In the genomic region with DNA sequence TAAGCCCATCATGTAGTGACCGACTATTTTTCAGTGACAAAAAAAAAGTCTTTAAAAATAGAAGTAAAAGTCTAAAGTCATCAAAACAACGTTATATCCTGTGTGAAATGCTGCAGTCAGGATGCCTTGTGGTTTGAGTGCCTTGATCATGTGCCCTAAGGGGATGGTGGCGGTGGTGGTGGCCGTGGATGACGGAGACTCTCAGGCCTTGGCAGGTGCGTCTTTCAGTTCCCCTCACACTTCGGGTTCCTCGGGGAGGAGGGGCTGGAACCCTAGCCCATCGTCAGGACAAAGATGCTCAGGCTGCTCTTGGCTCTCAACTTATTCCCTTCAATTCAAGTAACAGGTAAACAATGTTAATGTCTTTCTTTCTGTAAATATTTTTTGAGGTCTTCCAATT, we compare ENCODE assay signal across 8 cellular contexts. TPM values are rescaled to one million over a fixed set of nuclear protein-coding genes. Genes with fewer than 3 reads are reported as not detected.
DNase-seq lines count a peak whose midpoint lies in the region; ATAC-seq and TF ChIP-seq lines count a peak whose summit lies in the region.

A gene (plus strand): TSS at position 237 of the 400 bp plus-strand sequence. CDS start 58 bp downstream, at position 295.

- no peaks in the 10 kb centered on the region for H3K36me3 ChIP-seq in heart right ventricle
- H3K36me3 ChIP-seq in BE2C, result no peaks in the 10 kb centered on the region

- H3K9me3 ChIP-seq in heart right ventricle (peaks cover 0 to 22% (median 8%) of the 10 kb centered on the region in 11 donors), BE2C (no peaks in the 10 kb centered on the region)

- H3K27ac ChIP-seq in heart right ventricle, result peak within 1 kb of the TSS in 1 of 10 donors; percentile 83

- H3K4me3 ChIP-seq in heart right ventricle (peak within 1 kb of the TSS in 2 of 10 donors; percentile 7 to 37), BE2C (ENCODE audit: low read depth, low read length) (no peak within 1 kb of the TSS)

- intact Hi-C loops in heart right ventricle (cut with DNase I), result no loop called here

- no peaks in the 10 kb centered on the region for H3K27me3 ChIP-seq in heart right ventricle
- no peaks in the 10 kb centered on the region for H3K27me3 ChIP-seq in BE2C

- ATAC-seq in GM18907 (IDR thresholded peaks at IDR 0.05; ENCODE audit: unreplicated experiment), result peak; percentile 98
- peak; percentile 99 for ATAC-seq in HG03095 (IDR thresholded peaks at IDR 0.05; ENCODE audit: unreplicated experiment)
- peak in 7 of 8 donors; percentile 55 to 88 (median 73) for ATAC-seq in heart right ventricle

- 81 to 86% methylated on average over 9 of the region's 9 CpGs for WGBS in heart right ventricle, 2 donors

- DNase-seq in activated CD4-positive, alpha-beta T cell treated with anti-CD3 and anti-CD28 coated beads for 4 hours, result peak; percentile 74 to 78
- DNase-seq in heart right ventricle (peak; percentile 19 to 37), NCI-H345 treated with DMSO at 0.1 percent for 48 hours (lab: John Stamatoyannopoulos, UW; ENCODE audit: unreplicated experiment) (no peak), BE2C (no peak), HPDE6-E6E7 (ENCODE audit: extremely low spot score) (no peak)
- DNase-seq in stimulated activated CD8-positive, alpha-beta memory T cell treated with anti-CD3 and anti-CD28 coated beads, Interleukin-7, amount 100 ng/mL, for 1 hour (ENCODE audit: low read depth in 2 of 2), result peak; percentile 48 to 64

- peaks cover 0 to 8% (median 0%) of the 10 kb centered on the region in 9 donors for H3K4me1 ChIP-seq in heart right ventricle
- H3K4me1 ChIP-seq in BE2C, result no peaks in the 10 kb centered on the region; the same call in 1 of the 2 replicates

- TF ChIP-seq CTCF in heart right ventricle (IDR thresholded peaks at IDR 0.05), result no peak
- no peak for TF ChIP-seq CTCF in BE2C (IDR thresholded peaks at IDR 0.05; ENCODE audit: low read depth, low read length)

RNA-seq across cellular contexts. Expression of the gene that starts here (rescaled TPM):
- 1 to 10 TPM in 3 of 10 donors, under 1 TPM in 7; 0.36 to 5.3 (median 0.75) TPM for total RNA-seq in heart right ventricle
- polyA plus RNA-seq in heart right ventricle, result under 1 TPM; 0.10 to 0.15 TPM
- not detected for polyA plus RNA-seq in BE2C (2012; ENCODE audit: insufficient read depth, insufficient read length, low read depth)

Comparison
In these comparisons a context has a peak if more than half of its experiments do, and no peak if none do; other contexts are left out.
1. DNase-seq: peak in activated CD4-positive, alpha-beta T cell treated with anti-CD3 and anti-CD28 coated beads for 4 hours (2 of 2), heart right ventricle (2 of 2) and stimulated activated CD8-positive, alpha-beta memory T cell treated with anti-CD3 and anti-CD28 coated beads, Interleukin-7, amount 100 ng/mL, for 1 hour (2 of 2); none in NCI-H345 treated with DMSO at 0.1 percent for 48 hours (single experiment), BE2C (single experiment) and HPDE6-E6E7 (single experiment).
2. Peak in every context shown above with its lines, with median percentiles within 50 percentile points of each other: ATAC-seq.